1 cellular context compared by ENCODE assay signal in the genomic region with DNA sequence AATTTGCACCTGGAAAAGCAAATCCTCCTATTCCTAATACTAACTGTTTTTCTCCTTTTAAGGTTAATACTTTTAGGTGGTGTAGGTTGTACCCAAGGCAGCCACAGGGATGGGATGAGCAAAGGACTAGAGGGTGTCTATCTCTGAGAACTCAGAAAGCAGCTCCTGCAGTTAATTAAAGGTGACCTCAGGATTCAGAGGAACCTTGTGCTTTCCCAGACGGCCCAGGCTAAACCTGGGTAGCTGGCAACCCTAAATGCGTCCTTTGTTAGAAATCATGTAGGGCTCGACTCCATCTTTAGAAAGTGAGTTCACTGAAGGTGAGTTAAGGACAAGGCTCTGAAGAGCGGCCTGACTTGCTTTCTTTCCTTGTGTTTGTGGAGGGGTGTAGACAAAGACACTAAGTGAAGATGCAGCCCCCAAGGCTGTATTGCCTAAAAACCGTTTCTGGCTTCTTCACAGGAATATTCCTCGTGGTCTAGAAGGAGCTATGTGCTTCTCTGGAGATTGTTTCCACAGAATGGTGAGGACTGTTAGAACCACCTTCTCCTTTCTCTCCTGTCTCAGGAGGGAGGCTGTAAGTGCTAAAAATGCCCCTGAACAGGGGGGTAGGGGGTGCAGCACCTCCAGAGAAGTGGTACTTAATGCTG.
TF ChIP-seq lines count a peak whose summit lies in the region.

No MANE protein-coding gene starts in this region.

TF ChIP-seq in IMR-90, 13 proteins besides CTCF, POLR2A, EP300 and RAD21:
- no peak for TF ChIP-seq MAFK (IDR thresholded peaks at IDR 0.05; ENCODE audit: low read depth, low read length)
- no peak for TF ChIP-seq CEBPB (IDR thresholded peaks at IDR 0.05; ENCODE audit: low read depth, low read length)
- TF ChIP-seq CHD1 (IDR thresholded peaks at IDR 0.05; ENCODE audit: low read depth, low read length) = no peak
- no peak for TF ChIP-seq MAZ (IDR thresholded peaks at IDR 0.05; ENCODE audit: borderline replicate concordance, low read depth, low read length)
- TF ChIP-seq BHLHE40 (IDR thresholded peaks at IDR 0.05; ENCODE audit: low read depth, low read length) = no peak
- TF ChIP-seq NFE2L2 (IDR thresholded peaks at IDR 0.05; ENCODE audit: low read depth, low read length) = no peak
- TF ChIP-seq, protein P1, sequence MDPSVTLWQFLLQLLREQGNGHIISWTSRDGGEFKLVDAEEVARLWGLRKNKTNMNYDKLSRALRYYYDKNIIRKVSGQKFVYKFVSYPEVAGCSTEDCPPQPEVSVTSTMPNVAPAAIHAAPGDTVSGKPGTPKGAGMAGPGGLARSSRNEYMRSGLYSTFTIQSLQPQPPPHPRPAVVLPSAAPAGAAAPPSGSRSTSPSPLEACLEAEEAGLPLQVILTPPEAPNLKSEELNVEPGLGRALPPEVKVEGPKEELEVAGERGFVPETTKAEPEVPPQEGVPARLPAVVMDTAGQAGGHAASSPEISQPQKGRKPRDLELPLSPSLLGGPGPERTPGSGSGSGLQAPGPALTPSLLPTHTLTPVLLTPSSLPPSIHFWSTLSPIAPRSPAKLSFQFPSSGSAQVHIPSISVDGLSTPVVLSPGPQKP (IDR thresholded peaks at IDR 0.05; ENCODE audit: borderline replicate concordance, low read depth, low read length) = no peak
- TF ChIP-seq, protein P2, sequence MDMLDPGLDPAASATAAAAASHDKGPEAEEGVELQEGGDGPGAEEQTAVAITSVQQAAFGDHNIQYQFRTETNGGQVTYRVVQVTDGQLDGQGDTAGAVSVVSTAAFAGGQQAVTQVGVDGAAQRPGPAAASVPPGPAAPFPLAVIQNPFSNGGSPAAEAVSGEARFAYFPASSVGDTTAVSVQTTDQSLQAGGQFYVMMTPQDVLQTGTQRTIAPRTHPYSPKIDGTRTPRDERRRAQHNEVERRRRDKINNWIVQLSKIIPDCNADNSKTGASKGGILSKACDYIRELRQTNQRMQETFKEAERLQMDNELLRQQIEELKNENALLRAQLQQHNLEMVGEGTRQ (IDR thresholded peaks at IDR 0.05; ENCODE audit: low read depth, low read length) = no peak
- no peak for TF ChIP-seq RFX5 (IDR thresholded peaks at IDR 0.05; ENCODE audit: low read depth, low read length)
- TF ChIP-seq SMC3 (IDR thresholded peaks at IDR 0.05; ENCODE audit: low read depth, low read length) = no peak
- TF ChIP-seq MXI1 (IDR thresholded peaks at IDR 0.05; ENCODE audit: borderline replicate concordance, low read depth, low read length) = no peak
- TF ChIP-seq FOS (IDR thresholded peaks at IDR 0.05; ENCODE audit: low read depth, low read length) = no peak
- TF ChIP-seq RCOR1 (IDR thresholded peaks at IDR 0.05; ENCODE audit: insufficient replicate concordance, low read length) = no peak
